12 cellular contexts compared by ENCODE assay signal in genomic region chr11:69155302-69156198, GRCh38. TPM values are rescaled to one million over a fixed set of nuclear protein-coding genes. Genes with fewer than 3 reads are reported as not detected.
DNase-seq lines count a peak whose midpoint lies in the region; ATAC-seq and TF ChIP-seq lines count a peak whose summit lies in the region.
"Had no signal": no experiment of that assay in that cellular context is flagged by ENCODE, and none has a peak within 500 bp of the region (broad histone marks: within the 10 kb centered on the region; RNA-seq: fewer than 3 reads in every experiment).

Gene SMIM38, plus strand, starts transcription at chr11:69155935. Its CDS starts 1,912 bp downstream, at chr11:69157847.

- TF ChIP-seq CTCF in GM12864 (IDR thresholded peaks at IDR 0.05; ENCODE audit: low read depth, low read length, missing control alignments), result no peak
- TF ChIP-seq CTCF in HCT116 (IDR thresholded peaks at IDR 0.05 in 2 of 3, conservative IDR thresholded peaks at IDR 0.05 in 1 of 3; ENCODE audit: borderline replicate concordance in 1 of 3, insufficient read depth in 1 of 3, low read depth in 2 of 3, low read length in 2 of 3), result no peak
- no peak for TF ChIP-seq CTCF in endodermal cell (conservative IDR thresholded peaks at IDR 0.05)
- TF ChIP-seq CTCF in gastrocnemius medialis (IDR thresholded peaks at IDR 0.05 in 4 of 5, conservative IDR thresholded peaks at IDR 0.05 in 1 of 5), result no peak

- CTCF ChIA-PET in HCT116 (lab: Charles Lee), result interaction anchor here (1.0 to 1.4 kb wide), 2 partner anchors 24 kb away, joined by 3 to 5 read pairs; no protein-coding TSS in a partner anchor
- CTCF ChIA-PET in naive thymus-derived CD4-positive, alpha-beta T cell (lab: Charles Lee), result no interaction called here

- intact Hi-C loops in HCT116 (cut with micrococcal nuclease) (no loop called here), gastrocnemius medialis (cut with DNase I; ENCODE audit: low total_unique reads) (no loop called here)
- intact Hi-C loops in naive thymus-derived CD4-positive, alpha-beta T cell (cut with micrococcal nuclease), result no loop called here

- H4K20me1 ChIP-seq in HCT116 (ENCODE audit: insufficient read depth), result no peaks in the 10 kb centered on the region

- H3K27ac Mint-ChIP-seq in endodermal cell, result no peak within 1 kb of the TSS
- H3K27ac Mint-ChIP-seq in naive thymus-derived CD4-positive, alpha-beta T cell, result peak within 1 kb of the TSS in 1 of 9 donors; percentile 57

- no peaks in the 10 kb centered on the region for H3K36me3 Mint-ChIP-seq in endodermal cell (ENCODE audit: low read depth)
- no peaks in the 10 kb centered on the region for H3K36me3 Mint-ChIP-seq in naive thymus-derived CD4-positive, alpha-beta T cell

- no peaks in the 10 kb centered on the region for H3K79me2 ChIP-seq in HCT116 (ENCODE audit: insufficient read depth, low read length)

- H3K4me2 ChIP-seq in HCT116 (ENCODE audit: low read length) (no peak within 1 kb of the TSS), skeletal muscle satellite cell (ENCODE audit: low read length) (peak within 1 kb of the TSS; percentile 62)

- H3K27ac ChIP-seq in HCT116 (ENCODE audit: low read depth, low read length) (no peak within 1 kb of the TSS), endodermal cell (ENCODE audit: low read depth, low read length) (peak within 1 kb of the TSS; percentile 95), gastrocnemius medialis (no peak within 1 kb of the TSS)
- H3K27ac ChIP-seq in naive thymus-derived CD4-positive, alpha-beta T cell (ENCODE audit: low read depth, low read length), result no peak within 1 kb of the TSS

- H3K9ac ChIP-seq in HCT116 (ENCODE audit: low read length) (no peak within 1 kb of the TSS), endodermal cell (ENCODE audit: extremely low read depth, low read length, poor library complexity, severe bottlenecking) (no peak within 1 kb of the TSS), skeletal muscle satellite cell (ENCODE audit: low read depth, low read length) (peak within 1 kb of the TSS; percentile 71)

- TF ChIP-seq POLR2A in HCT116 (IDR thresholded peaks at IDR 0.05; ENCODE audit: borderline replicate concordance, extremely low read depth, insufficient read depth, insufficient read length), result no peak
- no peak for TF ChIP-seq POLR2A in gastrocnemius medialis (IDR thresholded peaks at IDR 0.05)

- peaks cover 2% of the 10 kb centered on the region for H3K9me3 Mint-ChIP-seq in endodermal cell
- H3K9me3 Mint-ChIP-seq in naive thymus-derived CD4-positive, alpha-beta T cell, result no peaks in the 10 kb centered on the region

- in situ Hi-C loops in gastrocnemius medialis (cut with MboI; ENCODE audit: low sequenced_read_pairs in 4 of 4), result no loop called here

- POLR2A ChIA-PET in HCT116 (lab: Charles Lee), result no interaction called here
- POLR2A ChIA-PET in naive thymus-derived CD4-positive, alpha-beta T cell (lab: Charles Lee), result no interaction called here

- H2AFZ ChIP-seq in HCT116 (ENCODE audit: low read depth, low read length, poor library complexity, severe bottlenecking), result no peak within 1 kb of the TSS

- WGBS in endodermal cell (ENCODE audit: insufficient coverage in 1 of 2, insufficient read length in 1 of 2), 2 experiments, result 87 to 92% methylated on average over 16 to 32 of the region's 32 CpGs

- H3K27me3 ChIP-seq in HCT116 (ENCODE audit: insufficient read depth, low read length) (no peaks in the 10 kb centered on the region), endodermal cell (ENCODE audit: control insufficient read depth, insufficient read depth, low read length, poor library complexity, severe bottlenecking) (no peaks in the 10 kb centered on the region), skeletal muscle satellite cell (ENCODE audit: control insufficient read depth, insufficient read depth, low read length) (no peaks in the 10 kb centered on the region), gastrocnemius medialis (peaks cover 0 to 11% (median 0%) of the 10 kb centered on the region in 3 donors)
- no peaks in the 10 kb centered on the region for H3K27me3 ChIP-seq in naive thymus-derived CD4-positive, alpha-beta T cell (ENCODE audit: control insufficient read depth in 2 of 2, insufficient read depth in 2 of 2, low read length in 2 of 2)

- H3K4me1 ChIP-seq in HCT116 (ENCODE audit: control insufficient read depth in 1 of 2, insufficient read depth in 2 of 2, low read length in 2 of 2) (no peaks in the 10 kb centered on the region), endodermal cell (ENCODE audit: control insufficient read depth, insufficient read depth, low read length) (no peaks in the 10 kb centered on the region), skeletal muscle satellite cell (ENCODE audit: control insufficient read depth, insufficient read depth, low read length) (peaks cover 19% of the 10 kb centered on the region), gastrocnemius medialis (peaks cover under 1 to 5% of the 10 kb centered on the region in 2 donors)
- no peaks in the 10 kb centered on the region for H3K4me1 ChIP-seq in naive thymus-derived CD4-positive, alpha-beta T cell (ENCODE audit: control insufficient read depth in 2 of 2, insufficient read depth in 2 of 2, low read length in 2 of 2)

- no peak within 1 kb of the TSS for H3K4me3 Mint-ChIP-seq in endodermal cell
- no peak within 1 kb of the TSS for H3K4me3 Mint-ChIP-seq in naive thymus-derived CD4-positive, alpha-beta T cell

- peak; percentile 40 for DNase-seq in GM12864 (ENCODE audit: low read depth)
- no peak for DNase-seq in HCT116 (ENCODE audit: low read depth, low spot score)
- no peak for DNase-seq in endodermal cell
- DNase-seq in naive thymus-derived CD4-positive, alpha-beta T cell, result no peak
- no peak for DNase-seq in gastrocnemius medialis
- DNase-seq in NCI-H2081 treated with DMSO at 0.1 percent for 48 hours (lab: John Stamatoyannopoulos, UW), result no peak
- DNase-seq: dermis blood vessel endothelial cell, KG1, naive B cell, SW 1271 had no signal

- no peaks in the 10 kb centered on the region for H3K9me2 ChIP-seq in HCT116 (ENCODE audit: insufficient read depth)

- RAD21 ChIA-PET in HCT116 (lab: Charles Lee; ENCODE audit: low non-redundant PET in 1 of 2, low total read pairs in 2 of 2, uncharacterized antibody in 2 of 2, unreplicated experiment in 2 of 2), result no interaction called here

- no peaks in the 10 kb centered on the region for H3K9me3 ChIP-seq in HCT116 (ENCODE audit: control insufficient read depth in 1 of 2, insufficient read depth in 1 of 2, low read depth in 1 of 2, low read length in 2 of 2)
- peaks cover 3% of the 10 kb centered on the region for H3K9me3 ChIP-seq in endodermal cell (ENCODE audit: control insufficient read depth, low read length)
- H3K9me3 ChIP-seq in skeletal muscle satellite cell (replicated peaks; ENCODE audit: low read length), result no peaks in the 10 kb centered on the region
- H3K9me3 ChIP-seq in naive thymus-derived CD4-positive, alpha-beta T cell (ENCODE audit: control insufficient read depth in 2 of 3, low read length in 3 of 3), result no peaks in the 10 kb centered on the region
- H3K9me3 ChIP-seq in gastrocnemius medialis, result peaks cover 0 to 3% (median 0%) of the 10 kb centered on the region in 3 donors

- peaks cover 21% of the 10 kb centered on the region for H3K4me1 Mint-ChIP-seq in endodermal cell
- H3K4me1 Mint-ChIP-seq in naive thymus-derived CD4-positive, alpha-beta T cell, result no peaks in the 10 kb centered on the region

- no peak for TF ChIP-seq RAD21 in HCT116 (IDR thresholded peaks at IDR 0.05; ENCODE audit: low read depth)

- BruUV-seq in HCT116 (replicated peaks; lab: Mats Ljungman, UMichigan), result no TSS peak

- H3K27me3 Mint-ChIP-seq in endodermal cell (ENCODE audit: insufficient read depth), result peaks cover 2% of the 10 kb centered on the region
- peaks cover 0 to 3% (median 0%) of the 10 kb centered on the region in 5 donors for H3K27me3 Mint-ChIP-seq in naive thymus-derived CD4-positive, alpha-beta T cell

- ATAC-seq in HCT116 (0 out of 2 replicates have a peak, but pooled peaks have one; percentile 36), gastrocnemius medialis (no peak), HG02840 (IDR thresholded peaks at IDR 0.05; ENCODE audit: low FRiP score, unreplicated experiment) (no peak)
- ATAC-seq in naive thymus-derived CD4-positive, alpha-beta T cell, result no peak

- H3K36me3 ChIP-seq in HCT116 (ENCODE audit: control insufficient read depth in 1 of 2, insufficient read depth in 2 of 2, low read length in 2 of 2) (no peaks in the 10 kb centered on the region), endodermal cell (ENCODE audit: control insufficient read depth, insufficient read depth, low read length) (no peaks in the 10 kb centered on the region), skeletal muscle satellite cell (ENCODE audit: insufficient read depth, low read length) (no peaks in the 10 kb centered on the region), gastrocnemius medialis (no peaks in the 10 kb centered on the region)
- H3K36me3 ChIP-seq in naive thymus-derived CD4-positive, alpha-beta T cell (ENCODE audit: control insufficient read depth in 2 of 3, insufficient read depth in 3 of 3, low read length in 3 of 3), result no peaks in the 10 kb centered on the region

- H3K4me3 ChIP-seq in GM12864 (ENCODE audit: low read depth, low read length) (peak within 1 kb of the TSS; percentile 55), HCT116 (replicated peaks in 1 of 2; ENCODE audit: low read depth in 1 of 2, low read length in 2 of 2) (no peak within 1 kb of the TSS), endodermal cell (ENCODE audit: low read length) (no peak within 1 kb of the TSS), skeletal muscle satellite cell (ENCODE audit: low read length) (no peak within 1 kb of the TSS), gastrocnemius medialis (no peak within 1 kb of the TSS)
- H3K4me3 ChIP-seq in naive thymus-derived CD4-positive, alpha-beta T cell (ENCODE audit: low read length), result no peak within 1 kb of the TSS

TF ChIP-seq in HCT116, 20 proteins besides CTCF, POLR2A, EP300 and RAD21:
- TF ChIP-seq EGR1 (IDR thresholded peaks at IDR 0.05; ENCODE audit: low read depth), result no peak

RNA-seq across cellular contexts. Expression of gene SMIM38, which starts in this region (rescaled TPM):
- 0.54 TPM for total RNA-seq in HCT116 (2021; ENCODE audit: unreplicated experiment)
- polyA plus RNA-seq in HCT116 (2012), result 0.16 and 0.26 TPM in 2 replicates
- total RNA-seq in endodermal cell, result under 1 TPM; 0.20 to 0.64 TPM
- polyA plus RNA-seq in endodermal cell (2013, experiment 1 of 2), result 0.18 TPM
- polyA plus RNA-seq in endodermal cell (2013, experiment 2 of 2), result not detected
- total RNA-seq in skeletal muscle satellite cell (2012; rRNA removed), result not detected in 2 replicates
- total RNA-seq in naive thymus-derived CD4-positive, alpha-beta T cell, result under 1 TPM; 0.13 to 0.73 (median 0.70) TPM
- not detected for polyA plus RNA-seq in naive thymus-derived CD4-positive, alpha-beta T cell
- total RNA-seq in gastrocnemius medialis, result under 1 TPM in 3 of 4 donors, not detected in 1; 0.12 to 0.66 (median 0.40) TPM

Comparison
In these comparisons a context has a peak if more than half of its experiments do, and no peak if none do; other contexts are left out.
1. Peak in ATAC-seq in HCT116; RNA of the gene not detected or under 1 TPM.